Comparison of ENCODE assay signal across 9 cellular contexts in the genomic region with DNA sequence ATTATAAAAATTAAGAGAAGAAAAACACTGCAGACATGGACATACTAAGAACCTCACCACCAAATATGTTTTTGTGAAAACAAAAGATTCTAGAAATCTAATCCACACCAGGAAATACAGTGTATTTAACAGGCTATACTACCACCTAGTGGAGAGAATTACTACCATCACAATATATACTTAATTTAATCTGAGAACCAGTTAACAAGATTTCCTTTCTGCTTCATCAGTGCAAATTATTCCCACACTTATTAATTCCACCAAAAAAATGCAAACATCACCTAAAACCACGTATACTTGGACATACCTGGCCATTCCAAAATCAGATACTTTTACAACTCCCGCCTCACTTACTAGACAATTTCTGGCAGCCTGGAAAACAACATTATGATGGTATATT. TPM values are rescaled to one million over a fixed set of nuclear protein-coding genes. Genes with fewer than 3 reads are reported as not detected.
DNase-seq lines count a peak whose midpoint lies in the region; ATAC-seq and TF ChIP-seq lines count a peak whose summit lies in the region.
"Had no signal": no experiment of that assay in that cellular context is flagged by ENCODE, and none has a peak within 500 bp of the region (broad histone marks: within the 10 kb centered on the region; RNA-seq: fewer than 3 reads in every experiment).

No MANE protein-coding gene starts in this region.

- H3K79me2 ChIP-seq in osteoblast (ENCODE audit: insufficient read depth, low read length): no peaks in the 10 kb centered on the region

- no peak overlapping the region for H3K4me2 ChIP-seq in osteoblast (ENCODE audit: insufficient read depth, low read length)

- no peaks in the 10 kb centered on the region for H3K27me3 ChIP-seq in osteoblast (ENCODE audit: insufficient read depth, low read length)

- peak; percentile 59 for TF ChIP-seq CTCF in osteoblast (IDR thresholded peaks at IDR 0.05; ENCODE audit: extremely low read depth, low read depth, low read length)

- ATAC-seq in esophagus mucosa: peak; percentile 71

- H4K20me1 ChIP-seq in osteoblast (ENCODE audit: insufficient read depth, low read length): no peaks in the 10 kb centered on the region

- no peak overlapping the region for H3K4me3 ChIP-seq in Jurkat, Clone E6-1 (ENCODE audit: low read length)
- H3K4me3 ChIP-seq in osteoblast (ENCODE audit: insufficient read depth, low read length): no peak overlapping the region

- H3K4me1 ChIP-seq in osteoblast (ENCODE audit: insufficient read depth, low read length): no peaks in the 10 kb centered on the region

- peak; percentile 36 for DNase-seq in SIG-M5 treated with dmso at 0.1 percent for 504 hours (lab: John Stamatoyannopoulos, UW; ENCODE audit: unreplicated experiment)
- no peak for DNase-seq in SIG-M5 (lab: John Stamatoyannopoulos, UW)
- peak; percentile 65 for DNase-seq in Jurkat, Clone E6-1 (ENCODE audit: low read depth, low spot score)
- peak; percentile 11 for DNase-seq in RPMI8226
- no peak for DNase-seq in osteoblast (ENCODE audit: insufficient read length, low spot score, missing footprints)
- no peak for DNase-seq in foreskin melanocyte
- no peak for DNase-seq in activated gamma-delta T cell treated with Interleukin-2 at 50 U/mL for 16 hours
- DNase-seq: activated T-cell treated with anti-CD3 and anti-CD28 coated beads, Interleukin-2, amount 50 U/mL, for 4 hours had no signal

- no peak overlapping the region for H3K27ac ChIP-seq in osteoblast (ENCODE audit: low read depth, low read length)

- no peaks in the 10 kb centered on the region for H3K9me3 ChIP-seq in osteoblast (ENCODE audit: low read depth, low read length)

- H3K36me3 ChIP-seq in osteoblast (ENCODE audit: insufficient read depth, low read length): no peaks in the 10 kb centered on the region

- no peak overlapping the region for H2AFZ ChIP-seq in osteoblast (ENCODE audit: low read length)

RNA-seq across cellular contexts. Expression of gene TXK, which starts 7.0 kb away (rescaled TPM):
- 2.8 TPM for polyA plus RNA-seq in Jurkat, Clone E6-1 (2012; ENCODE audit: insufficient read depth, insufficient read length)
- total RNA-seq in esophagus mucosa (1.4 TPM), osteoblast (0.59 and 0.72 TPM in 2 replicates)

Comparison
In these comparisons a context has a peak if more than half of its experiments do, and no peak if none do; other contexts are left out.
1. DNase-seq: peak in SIG-M5 treated with dmso at 0.1 percent for 504 hours (single experiment), Jurkat, Clone E6-1 (single experiment) and RPMI8226 (single experiment); none in SIG-M5 (single experiment), osteoblast (single experiment), foreskin melanocyte (single experiment) and activated gamma-delta T cell treated with Interleukin-2 at 50 U/mL for 16 hours (single experiment).